Comparison of ENCODE assay signal across 8 cellular contexts in the genomic region with DNA sequence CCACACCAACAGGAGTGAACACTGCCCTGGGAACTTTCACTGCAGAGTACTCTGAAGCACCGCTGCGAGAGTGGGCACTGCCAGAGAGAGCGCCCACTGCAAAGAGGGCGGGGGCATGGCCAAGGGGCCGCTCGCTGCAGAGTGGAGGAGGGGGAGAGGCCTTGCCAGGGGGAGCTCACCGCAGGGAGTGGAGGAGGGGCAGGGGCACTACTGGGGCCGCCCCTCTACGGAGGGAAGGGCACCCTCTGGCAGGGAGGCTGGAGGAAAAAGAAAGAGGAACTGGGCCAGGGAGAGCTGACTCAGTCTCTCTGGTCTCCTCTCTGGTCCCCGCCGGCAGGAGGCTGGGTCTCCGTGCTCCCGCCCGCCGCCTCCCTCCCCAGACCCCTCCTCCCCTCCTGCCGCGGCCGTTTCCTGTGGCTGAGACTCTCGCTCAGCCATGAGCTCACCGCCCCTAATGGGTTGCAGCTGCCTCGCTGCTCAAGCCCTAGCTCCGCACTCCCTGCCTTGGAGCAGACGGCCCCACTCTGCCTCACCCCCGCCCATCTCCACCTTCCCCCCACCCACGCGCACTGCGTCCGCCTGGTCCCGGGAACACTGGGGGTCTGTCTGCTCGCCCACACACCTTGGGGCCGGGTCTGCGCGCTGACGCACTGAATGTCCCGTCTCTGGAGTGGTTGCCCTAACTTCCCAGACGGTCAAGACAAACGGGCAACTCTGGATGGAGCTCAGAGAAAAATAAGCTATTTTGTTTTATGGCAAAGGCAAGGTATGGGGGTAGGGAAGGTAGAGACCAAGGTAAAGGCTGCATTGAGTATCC. TPM values are rescaled to one million over a fixed set of nuclear protein-coding genes. Genes with fewer than 3 reads are reported as not detected.
A peak's percentile ranks its signal among the peaks of the same experiment; 100 is the strongest.
DNase-seq lines count a peak whose midpoint lies in the region; ATAC-seq, FAIRE-seq and TF ChIP-seq lines count a peak whose summit lies in the region.

No MANE protein-coding gene starts in this region.

- DNase-seq in GDM1 (lab: John Stamatoyannopoulos, UW) (peak; percentile 97), RCC 7860 (ENCODE audit: low spot score) (peak; percentile 84), anterior cingulate cortex (lab: John Stamatoyannopoulos, UW) (peak in 55 of 58 donors; percentile 15 to 86 (median 68)), left ventricle myocardium superior (peak; percentile 91), pancreas (peak; percentile 73 to 90 (median 84)), D721Med (ENCODE audit: insufficient read length, low spot score) (no peak)

- H3K27me3 ChIP-seq in KMS-11 (ENCODE audit: insufficient read depth, low read depth), result no peaks in the 10 kb centered on the region
- no peaks in the 10 kb centered on the region for H3K27me3 ChIP-seq in pancreas

- intact Hi-C loops in left ventricle myocardium superior (cut with micrococcal nuclease) (loop anchor here (10.0 kb wide), 1 partner anchor 57 kb away; no protein-coding TSS in a partner anchor), pancreas (cut with DNase I) (no loop called here)

- 1 to 3% methylated on average over 33 to 34 of the region's 37 CpGs for WGBS in pancreas, 2 donors

- H2AFZ ChIP-seq in KMS-11 (ENCODE audit: low read depth), result peak overlapping the region; percentile 75

- no peaks in the 10 kb centered on the region for H3K9me3 ChIP-seq in pancreas

- no peaks in the 10 kb centered on the region for H3K36me3 ChIP-seq in KMS-11 (ENCODE audit: insufficient read depth)
- H3K36me3 ChIP-seq in pancreas, result peaks cover 0 to 13% (median 10%) of the 10 kb centered on the region in 3 donors

- H3K79me2 ChIP-seq in KMS-11 (ENCODE audit: insufficient read depth, low read depth), result no peaks in the 10 kb centered on the region

- H3K9ac ChIP-seq in KMS-11, result peak overlapping the region; percentile 50; the same call in 1 of the 2 replicates

- no peaks in the 10 kb centered on the region for H4K20me1 ChIP-seq in KMS-11 (ENCODE audit: insufficient read depth)

- H3K4me1 ChIP-seq in KMS-11 (ENCODE audit: low read depth, poor library complexity, severe bottlenecking) (peaks cover 13% of the 10 kb centered on the region), pancreas (peaks cover 0 to 9% (median 5%) of the 10 kb centered on the region in 3 donors)

- no peak for TF ChIP-seq CTCF in KMS-11 (conservative IDR thresholded peaks at IDR 0.05; ENCODE audit: low read depth, low read length)
- no peak for TF ChIP-seq CTCF in pancreas (IDR thresholded peaks at IDR 0.05)
- TF ChIP-seq CTCF in D721Med (IDR thresholded peaks at IDR 0.05; ENCODE audit: insufficient read depth, missing control alignments), result no peak

- H3K4me3 ChIP-seq in KMS-11 (IDR thresholded peaks at IDR 0.05; ENCODE audit: insufficient read depth, low read depth, low read length) (no peak overlapping the region), pancreas (peak overlapping the region; percentile 47 to 77 (median 70))

- FAIRE-seq in RCC 7860 (lab: Jason Lieb, UNC), result peak; percentile 52
- no peak for FAIRE-seq in pancreas (lab: Jason Lieb, UNC)
- FAIRE-seq in D721Med (lab: Jason Lieb, UNC), result no peak

- H3K4me2 ChIP-seq in KMS-11, result peak overlapping the region; percentile 86

- H3K27ac ChIP-seq in KMS-11 (peak overlapping the region; percentile 46), pancreas (peak overlapping the region; percentile 70 to 88 (median 78))

- ATAC-seq in GM21825 (IDR thresholded peaks at IDR 0.05; ENCODE audit: unreplicated experiment) (peak; percentile 81), left ventricle myocardium superior (peak; percentile 72), pancreas (peak; percentile 49 to 76 (median 66))

RNA-seq across cellular contexts. Expression of a gene that starts 1.3 kb away (rescaled TPM):
- 23.1 TPM for total RNA-seq in left ventricle myocardium superior
- 10 to 100 TPM; 24.5 to 58.0 (median 36.4) TPM for total RNA-seq in pancreas
- 10 to 100 TPM; 68.8 to 77.0 TPM for polyA plus RNA-seq in pancreas

RNA-seq across cellular contexts. Expression of a gene that starts 13.8 kb away (rescaled TPM):
- total RNA-seq in left ventricle myocardium superior (not detected), pancreas (not detected)
- polyA plus RNA-seq in pancreas, result not detected

RNA-seq across cellular contexts. Expression of a gene that starts 27.0 kb away (rescaled TPM):
- total RNA-seq in left ventricle myocardium superior (57.0 TPM), pancreas (10 to 100 TPM; 13.5 to 23.6 (median 16.1) TPM)
- 10 to 100 TPM; 19.8 to 20.5 TPM for polyA plus RNA-seq in pancreas

RNA-seq across cellular contexts. Expression of a gene that starts 29.3 kb away (rescaled TPM):
- total RNA-seq in left ventricle myocardium superior (not detected), pancreas (under 1 TPM in 4 of 6 donors, not detected in 2; 0.23 to 0.78 (median 0.28) TPM)
- polyA plus RNA-seq in pancreas, result under 1 TPM in 1 of 2 donors, not detected in 1; 0.11 TPM

RNA-seq across cellular contexts. Expression of a gene that starts 29.4 kb away (rescaled TPM):
- total RNA-seq in left ventricle myocardium superior (0.20 TPM), pancreas (1 to 10 TPM in 2 of 6 donors, under 1 TPM in 4; 0.16 to 1.6 (median 0.56) TPM)
- 1 to 10 TPM; 1.8 to 4.9 TPM for polyA plus RNA-seq in pancreas
